ENCODE assay signal across 12 cellular contexts in genomic region chr10:52437205-52437646, GRCh38.
DNase-seq lines count a peak whose midpoint lies in the region; ATAC-seq and TF ChIP-seq lines count a peak whose summit lies in the region.
"Had no signal": no experiment of that assay in that cellular context is flagged by ENCODE, and none has a peak within 500 bp of the region (broad histone marks: within the 10 kb centered on the region; RNA-seq: fewer than 3 reads in every experiment).

No MANE protein-coding gene starts in this region.

- ATAC-seq in GM19043 (IDR thresholded peaks at IDR 0.05; ENCODE audit: low read depth, unreplicated experiment), result peak; percentile 87
- peak; percentile 96 for ATAC-seq in HG02610 (IDR thresholded peaks at IDR 0.05; ENCODE audit: unreplicated experiment)
- ATAC-seq in HG03460 (IDR thresholded peaks at IDR 0.05; ENCODE audit: unreplicated experiment), result peak; percentile 80
- ATAC-seq in GM19397 (IDR thresholded peaks at IDR 0.05; ENCODE audit: unreplicated experiment), result no peak
- ATAC-seq: activated CD4-positive, CD25-positive, alpha-beta regulatory T cell treated with anti-CD3 and anti-CD28 coated beads, Interleukin-2, amount 50 U/mL, for 24 hours had no signal

- no peak for TF ChIP-seq CTCF in osteoblast (IDR thresholded peaks at IDR 0.05; ENCODE audit: extremely low read depth, low read depth, low read length)

- DNase-seq in osteoblast (ENCODE audit: insufficient read length, low spot score, missing footprints), result no peak
- DNase-seq in EL, result no peak
- no peak for DNase-seq in activated naive CD4-positive, alpha-beta T cell treated with anti-CD3 and anti-CD28 coated beads, Interleukin-2, amount 50 U/mL, for 16 hours
- DNase-seq: GDM1, NCI-H1105 treated with DMSO at 0.1 percent for 48 hours, OCI-M1 had no signal

- peak overlapping the region; percentile 18 for H3K27ac ChIP-seq in osteoblast (ENCODE audit: low read depth, low read length)
- H3K27ac ChIP-seq: suprapubic skin had no signal

- no peak overlapping the region for H3K4me3 ChIP-seq in osteoblast (ENCODE audit: insufficient read depth, low read length)
- H3K4me3 ChIP-seq: suprapubic skin had no signal

- peak overlapping the region; percentile 3 for H2AFZ ChIP-seq in osteoblast (ENCODE audit: low read length)

- H3K36me3 ChIP-seq in osteoblast (ENCODE audit: insufficient read depth, low read length), result no peaks in the 10 kb centered on the region
- H3K36me3 ChIP-seq: suprapubic skin had no signal

- H3K4me1 ChIP-seq in osteoblast (ENCODE audit: insufficient read depth, low read length), result peaks cover 9% of the 10 kb centered on the region
- H3K4me1 ChIP-seq: suprapubic skin had no signal

- no peaks in the 10 kb centered on the region for H4K20me1 ChIP-seq in osteoblast (ENCODE audit: insufficient read depth, low read length)

- H3K79me2 ChIP-seq in osteoblast (ENCODE audit: insufficient read depth, low read length), result no peaks in the 10 kb centered on the region

- H3K9me3 ChIP-seq in osteoblast (ENCODE audit: low read depth, low read length), result no peaks in the 10 kb centered on the region
- H3K9me3 ChIP-seq: suprapubic skin had no signal

- H3K4me2 ChIP-seq in osteoblast (ENCODE audit: insufficient read depth, low read length), result no peak overlapping the region

- H3K27me3 ChIP-seq in osteoblast (ENCODE audit: insufficient read depth, low read length), result no peaks in the 10 kb centered on the region
- H3K27me3 ChIP-seq: suprapubic skin had no signal
